Comparison of ENCODE assay signal across 23 cellular contexts in the genomic region with DNA sequence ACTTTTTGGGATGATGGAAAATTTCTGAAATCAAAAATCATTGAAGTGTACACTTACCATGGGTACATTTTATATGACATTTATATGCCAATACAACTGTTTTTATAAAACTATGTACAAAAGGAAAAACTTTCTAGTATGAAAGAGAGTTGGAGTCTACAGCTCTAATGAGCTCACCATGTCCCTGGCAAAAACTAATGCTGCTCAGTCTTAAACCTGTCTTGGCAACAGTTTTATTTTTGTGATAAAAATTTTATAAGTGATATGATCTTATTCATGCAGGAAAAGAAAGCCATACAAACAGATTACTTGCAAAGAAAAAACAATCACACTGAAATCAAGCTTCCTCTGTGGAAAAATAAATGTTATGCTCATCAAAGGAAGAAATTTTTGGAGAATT.
"Had no signal": no experiment of that assay in that cellular context is flagged by ENCODE, and none has a peak within 500 bp of the region (broad histone marks: within the 10 kb centered on the region; RNA-seq: fewer than 3 reads in every experiment).

No MANE protein-coding gene starts in this region.

- H3K27me3 ChIP-seq: colonic mucosa, esophagus squamous epithelium, gastrocnemius medialis, left lung had no signal

- DNase-seq: colonic mucosa; cortex of kidney; effector CD8-positive, alpha-beta T cell; effector memory CD8-positive, alpha-beta T cell; endodermal cell; erythroblast; esophagus squamous epithelium; foreskin fibroblast; foreskin melanocyte; gastrocnemius medialis; glutamatergic neuron; head of caudate nucleus; heart right ventricle; hippocampal formation; left cardiac atrium; left lung; left ventricle myocardium superior; lower lobe of right lung; mesendoderm; midbrain; naive thymus-derived CD4-positive, alpha-beta T cell had no signal

- ATAC-seq: effector memory CD8-positive, alpha-beta T cell; esophagus mucosa; gastrocnemius medialis; heart right ventricle; left cardiac atrium; left lung; left ventricle myocardium superior; lower lobe of right lung; naive thymus-derived CD4-positive, alpha-beta T cell had no signal

- H3K4me3 ChIP-seq: colonic mucosa, esophagus squamous epithelium, gastrocnemius medialis, heart right ventricle, left lung, lower lobe of right lung had no signal

- H3K4me1 ChIP-seq: colonic mucosa, esophagus squamous epithelium, gastrocnemius medialis, heart right ventricle, left lung, lower lobe of right lung had no signal

- H3K36me3 ChIP-seq: colonic mucosa, esophagus squamous epithelium, gastrocnemius medialis, heart right ventricle, left lung, lower lobe of right lung had no signal

- H3K9me3 ChIP-seq: colonic mucosa, esophagus squamous epithelium, gastrocnemius medialis, left lung, lower lobe of right lung had no signal

- H3K27ac ChIP-seq: colonic mucosa, epithelial cell of prostate, esophagus squamous epithelium, gastrocnemius medialis, heart right ventricle, left lung, lower lobe of right lung had no signal
